Comparison of ENCODE assay signal across 27 cellular contexts in the genomic region with DNA sequence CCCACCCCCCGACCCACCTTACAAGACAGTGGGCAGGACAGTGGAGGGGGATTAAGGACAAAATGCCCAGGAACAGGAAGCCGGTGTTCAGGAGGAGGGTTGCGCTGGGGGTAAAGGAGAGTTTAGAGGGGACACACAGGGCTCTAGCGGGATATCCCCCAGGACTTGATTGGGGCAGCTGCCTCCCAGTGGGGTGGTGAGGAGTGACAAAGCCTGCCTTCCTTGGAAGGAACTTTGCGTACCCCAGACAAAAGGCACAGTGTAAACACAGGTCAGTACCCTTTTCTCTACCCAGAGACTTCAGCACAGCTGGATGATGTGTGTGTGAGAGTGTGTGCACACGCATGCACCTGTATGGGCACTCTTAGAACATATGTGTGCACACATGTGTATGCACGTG.
"Had no signal": no experiment of that assay in that cellular context is flagged by ENCODE, and none has a peak within 500 bp of the region (broad histone marks: within the 10 kb centered on the region; RNA-seq: fewer than 3 reads in every experiment).

No MANE protein-coding gene starts in this region.

- H3K4me3 ChIP-seq: colonic mucosa, esophagus muscularis mucosa, gastroesophageal sphincter, heart left ventricle, hepatocyte, lower lobe of right lung, prostate gland, right atrium auricular region, smooth muscle cell, stomach, thyroid gland, vagina had no signal

- H3K9me3 ChIP-seq: colonic mucosa, esophagus muscularis mucosa, gastroesophageal sphincter, heart left ventricle, lower lobe of right lung, prostate gland, right atrium auricular region, stomach, thyroid gland, vagina had no signal

- H3K27me3 ChIP-seq: colonic mucosa, esophagus muscularis mucosa, foreskin keratinocyte, gastroesophageal sphincter, heart left ventricle, hepatocyte, right atrium auricular region, stomach, thyroid gland, vagina had no signal

- H3K4me3 Mint-ChIP-seq: natural killer cell had no signal

- H3K9me3 Mint-ChIP-seq: natural killer cell had no signal

- H3K27ac Mint-ChIP-seq: natural killer cell had no signal

- H3K4me1 ChIP-seq: colonic mucosa, gastroesophageal sphincter, prostate gland had no signal

- H3K27ac ChIP-seq: colonic mucosa, esophagus muscularis mucosa, foreskin keratinocyte, gastroesophageal sphincter, heart left ventricle, hepatocyte, lower lobe of right lung, prostate gland, right atrium auricular region, stomach, vagina had no signal

- H3K4me2 ChIP-seq: hepatocyte, smooth muscle cell had no signal

- H3K36me3 ChIP-seq: colonic mucosa, esophagus muscularis mucosa, gastroesophageal sphincter, heart left ventricle, lower lobe of right lung, prostate gland, right atrium auricular region, stomach, thyroid gland, vagina had no signal

- H3K4me1 Mint-ChIP-seq: natural killer cell had no signal

- H2AFZ ChIP-seq: hepatocyte had no signal

- DNase-seq: colonic mucosa; dermis blood vessel endothelial cell; effector memory CD4-positive, alpha-beta T cell; foreskin keratinocyte; heart left ventricle; kidney glomerular epithelial cell; left colon; left ventricle myocardium superior; lower lobe of right lung; natural killer cell; nucleus accumbens; stimulated activated CD4-positive, alpha-beta T cell treated with anti-CD3 and anti-CD28 coated beads, Interleukin-12 subunit alpha, Interleukin-12 subunit beta, amount 100 ng/mL, for 4 hours; stimulated activated CD4-positive, alpha-beta T cell treated with anti-CD3 and anti-CD28 coated beads, Interleukin-1b, Interleukin-23, amount 100 ng/mL, for 48 hours; stimulated activated CD4-positive, alpha-beta T cell treated with anti-CD3 and anti-CD28 coated beads, Interleukin-4, amount 100 ng/mL, for 1 hour; stimulated activated CD8-positive, alpha-beta memory T cell treated with anti-CD3 and anti-CD28 coated beads, Interleukin-4, amount 100 ng/mL, for 48 hours; stimulated activated naive CD4-positive, alpha-beta T cell treated with Interleukin-2 at 50 U/mL for 16 hours; stomach; thyroid gland; trophoblast cell had no signal

- H3K79me2 ChIP-seq: hepatocyte had no signal

- ATAC-seq: foreskin keratinocyte, gastroesophageal sphincter, heart left ventricle, left colon, left ventricle myocardium superior, lower lobe of right lung, natural killer cell, sciatic nerve had no signal

- H3K36me3 Mint-ChIP-seq: natural killer cell had no signal
